ENCODE assay signal across 23 cellular contexts in genomic region chr12:121182222-121182896, GRCh38. TPM values are rescaled to one million over a fixed set of nuclear protein-coding genes. Genes with fewer than 3 reads are reported as not detected.
DNase-seq lines count a peak whose midpoint lies in the region; ATAC-seq, FAIRE-seq and TF ChIP-seq lines count a peak whose summit lies in the region.
"Had no signal": no experiment of that assay in that cellular context is flagged by ENCODE, and none has a peak within 500 bp of the region (broad histone marks: within the 10 kb centered on the region; RNA-seq: fewer than 3 reads in every experiment).

No MANE protein-coding gene starts in this region.

- H4K20me1 ChIP-seq in GM12878 (ENCODE audit: control insufficient read depth, insufficient read depth): no peaks in the 10 kb centered on the region
- H4K20me1 ChIP-seq: BLaER1 had no signal

- no peak overlapping the region for H3K27ac Mint-ChIP-seq in activated CD4-positive, alpha-beta memory T cell treated with anti-CD3 and anti-CD28 coated beads for 36 hours
- no peak overlapping the region for H3K27ac Mint-ChIP-seq in activated CD4-positive, alpha-beta memory T cell treated with anti-CD3 and anti-CD28 coated beads, Interleukin-2, amount 10 ng/mL, durations not matched to agents 7 days and 5 days
- H3K27ac Mint-ChIP-seq in activated naive CD8-positive, alpha-beta T cell treated with anti-CD3 and anti-CD28 coated beads, Interleukin-2, amount 50 U/mL, for 24 hours: no peak overlapping the region
- H3K27ac Mint-ChIP-seq in activated naive CD8-positive, alpha-beta T cell treated with anti-CD3 and anti-CD28 coated beads for 36 hours: no peak overlapping the region
- H3K27ac Mint-ChIP-seq: CD4-positive, alpha-beta memory T cell; HFFc6 had no signal

- H3K9me3 Mint-ChIP-seq in activated CD4-positive, alpha-beta memory T cell treated with anti-CD3 and anti-CD28 coated beads for 36 hours: peaks cover 11% of the 10 kb centered on the region
- peaks cover 8% of the 10 kb centered on the region for H3K9me3 Mint-ChIP-seq in activated CD4-positive, alpha-beta memory T cell treated with anti-CD3 and anti-CD28 coated beads, Interleukin-2, amount 10 ng/mL, durations not matched to agents 7 days and 5 days
- no peaks in the 10 kb centered on the region for H3K9me3 Mint-ChIP-seq in activated naive CD8-positive, alpha-beta T cell treated with anti-CD3 and anti-CD28 coated beads, Interleukin-2, amount 50 U/mL, for 24 hours
- H3K9me3 Mint-ChIP-seq in activated naive CD8-positive, alpha-beta T cell treated with anti-CD3 and anti-CD28 coated beads for 36 hours: no peaks in the 10 kb centered on the region

- TF ChIP-seq EP300 in GM12878 (IDR thresholded peaks at IDR 0.05; ENCODE audit: borderline replicate concordance in 1 of 2, control insufficient read depth in 1 of 2, low read depth in 2 of 2, low read length in 2 of 2): no peak

- 25% methylated on average over 3 of the region's 3 CpGs for WGBS in GM12878 (ENCODE audit: insufficient coverage, insufficient replicate concordance, low lambda C conversion rate, missing lambda C conversion rate)

- FAIRE-seq in GM12878 (lab: Jason Lieb, UNC): no peak
- FAIRE-seq: GM12891, H54, RCC 7860 had no signal

- H3K4me1 ChIP-seq in GM12878 (ENCODE audit: control insufficient read depth, insufficient read depth, low read length): peaks cover 5% of the 10 kb centered on the region

- POLR2A ChIA-PET in activated CD4-positive, alpha-beta memory T cell treated with anti-CD3 and anti-CD28 coated beads for 36 hours (lab: Charles Lee): interaction anchor here (0.7 kb wide), 1 partner anchor 33 kb away, joined by 3 read pairs; no protein-coding TSS in a partner anchor
- POLR2A ChIA-PET in activated CD4-positive, alpha-beta memory T cell treated with anti-CD3 and anti-CD28 coated beads, Interleukin-2, amount 10 ng/mL, durations not matched to agents 7 days and 5 days (lab: Charles Lee): no interaction called here
- POLR2A ChIA-PET in GM12878 (lab: Charles Lee): interaction anchor here (0.6 kb wide), 1 partner anchor 962 kb away, joined by 6 read pairs; no protein-coding TSS in a partner anchor

- H3K9me3 ChIP-seq in GM12878 (replicated peaks; ENCODE audit: control insufficient read depth, insufficient read depth, low read length): peaks cover 4% of the 10 kb centered on the region; the same call in 2 of the 3 replicates

- RAD21 ChIA-PET in GM12878 (lab: Charles Lee; ENCODE audit: unreplicated experiment): no interaction called here

- H3K27me3 ChIP-seq in GM12878 (replicated peaks in 1 of 2; ENCODE audit: control insufficient read depth in 2 of 2, insufficient read depth in 2 of 2, low read length in 1 of 2): no peaks in the 10 kb centered on the region
- H3K27me3 ChIP-seq: BLaER1 had no signal

- TF ChIP-seq CTCF in GM12878 (IDR thresholded peaks at IDR 0.05 in 2 of 3, conservative IDR thresholded peaks at IDR 0.05 in 1 of 3; ENCODE audit: control insufficient read depth in 2 of 3, extremely low read depth in 1 of 3, insufficient read depth in 1 of 3, low read depth in 3 of 3, low read length in 3 of 3): no peak

- SMC1A ChIA-PET in GM12878 (lab: Charles Lee; ENCODE audit: uncharacterized antibody, unreplicated experiment): interaction anchor here (0.8 kb wide), 1 partner anchor 157 kb away, joined by 5 read pairs; no protein-coding TSS in a partner anchor

- no TSS peak for BruUV-seq in GM12878 (replicated peaks; lab: Mats Ljungman, UMichigan)

- H3K4me2 ChIP-seq in GM12878 (ENCODE audit: control insufficient read depth, insufficient read depth): no peak overlapping the region
- H3K4me2 ChIP-seq: BLaER1, KMS-11 had no signal

- no peak overlapping the region for H2AFZ ChIP-seq in GM12878 (ENCODE audit: control insufficient read depth, low read depth, low read length)

- no peak overlapping the region for H3K27ac ChIP-seq in GM12878 (ENCODE audit: control insufficient read depth, insufficient read depth)
- H3K27ac ChIP-seq: BLaER1, KMS-11 had no signal

- no peaks in the 10 kb centered on the region for H3K36me3 ChIP-seq in GM12878 (ENCODE audit: control insufficient read depth in 2 of 2, insufficient read depth in 2 of 2, low read length in 1 of 2)

- TF ChIP-seq RAD21 in GM12878 (IDR thresholded peaks at IDR 0.05; ENCODE audit: insufficient read depth, low read depth, low read length): no peak

- no peak overlapping the region for H3K4me3 ChIP-seq in GM12878
- H3K4me3 ChIP-seq: BLaER1 had no signal

- H3K27me3 Mint-ChIP-seq in activated CD4-positive, alpha-beta memory T cell treated with anti-CD3 and anti-CD28 coated beads for 36 hours: no peaks in the 10 kb centered on the region
- no peaks in the 10 kb centered on the region for H3K27me3 Mint-ChIP-seq in activated CD4-positive, alpha-beta memory T cell treated with anti-CD3 and anti-CD28 coated beads, Interleukin-2, amount 10 ng/mL, durations not matched to agents 7 days and 5 days
- no peaks in the 10 kb centered on the region for H3K27me3 Mint-ChIP-seq in activated naive CD8-positive, alpha-beta T cell treated with anti-CD3 and anti-CD28 coated beads, Interleukin-2, amount 50 U/mL, for 24 hours
- no peaks in the 10 kb centered on the region for H3K27me3 Mint-ChIP-seq in activated naive CD8-positive, alpha-beta T cell treated with anti-CD3 and anti-CD28 coated beads for 36 hours
- H3K27me3 Mint-ChIP-seq: CD4-positive, alpha-beta memory T cell had no signal

- CTCF ChIA-PET in activated CD4-positive, alpha-beta memory T cell treated with anti-CD3 and anti-CD28 coated beads for 36 hours (lab: Charles Lee): interaction anchor here (0.7 to 1.4 kb wide), 2 partner anchors 32 to 42 kb away, joined by 3 to 4 read pairs; no protein-coding TSS in a partner anchor
- CTCF ChIA-PET in activated CD4-positive, alpha-beta memory T cell treated with anti-CD3 and anti-CD28 coated beads, Interleukin-2, amount 10 ng/mL, durations not matched to agents 7 days and 5 days (lab: Charles Lee): interaction anchor here (1.7 kb wide), 1 partner anchor 48 kb away, joined by 6 read pairs; no protein-coding TSS in a partner anchor
- CTCF ChIA-PET in GM12878 (lab: Yijun Ruan, JAX): interaction anchor here (1.2 kb wide), 1 partner anchor 12 kb away, joined by 3 read pairs; no protein-coding TSS in a partner anchor

- peak; percentile 18 for DNase-seq in activated CD4-positive, alpha-beta memory T cell treated with anti-CD3 and anti-CD28 coated beads for 36 hours
- no peak for DNase-seq in activated CD4-positive, alpha-beta memory T cell treated with anti-CD3 and anti-CD28 coated beads, Interleukin-2, amount 10 ng/mL, durations not matched to agents 7 days and 5 days
- no peak for DNase-seq in activated naive CD8-positive, alpha-beta T cell treated with anti-CD3 and anti-CD28 coated beads, Interleukin-2, amount 50 U/mL, for 24 hours
- no peak for DNase-seq in activated naive CD8-positive, alpha-beta T cell treated with anti-CD3 and anti-CD28 coated beads for 36 hours
- DNase-seq in GM12878 (ENCODE audit: low read depth, low spot score) (no peak), amygdala (lab: John Stamatoyannopoulos, UW) (no peak)
- DNase-seq: CD4-positive, alpha-beta memory T cell; DMS153; GF-D8; HFFc6; MV-4-11; NCI-H187; NCI-H2107; NCI-H510A; NCI-H774 had no signal

- no peak for TF ChIP-seq POLR2A in GM12878 (IDR thresholded peaks at IDR 0.05; ENCODE audit: low read depth, low read length)

- H3K9ac ChIP-seq in GM12878 (ENCODE audit: control insufficient read depth, insufficient read depth, low read length): no peak overlapping the region
- H3K9ac ChIP-seq: BLaER1, KMS-11 had no signal

- H3K4me3 Mint-ChIP-seq in activated CD4-positive, alpha-beta memory T cell treated with anti-CD3 and anti-CD28 coated beads for 36 hours: no peak overlapping the region
- H3K4me3 Mint-ChIP-seq in activated CD4-positive, alpha-beta memory T cell treated with anti-CD3 and anti-CD28 coated beads, Interleukin-2, amount 10 ng/mL, durations not matched to agents 7 days and 5 days: no peak overlapping the region
- no peak overlapping the region for H3K4me3 Mint-ChIP-seq in activated naive CD8-positive, alpha-beta T cell treated with anti-CD3 and anti-CD28 coated beads, Interleukin-2, amount 50 U/mL, for 24 hours
- H3K4me3 Mint-ChIP-seq in activated naive CD8-positive, alpha-beta T cell treated with anti-CD3 and anti-CD28 coated beads for 36 hours: no peak overlapping the region
- H3K4me3 Mint-ChIP-seq: CD4-positive, alpha-beta memory T cell; HFFc6 had no signal

- H3K36me3 Mint-ChIP-seq in activated CD4-positive, alpha-beta memory T cell treated with anti-CD3 and anti-CD28 coated beads for 36 hours: peaks cover 21% of the 10 kb centered on the region
- peaks cover 58% of the 10 kb centered on the region for H3K36me3 Mint-ChIP-seq in activated CD4-positive, alpha-beta memory T cell treated with anti-CD3 and anti-CD28 coated beads, Interleukin-2, amount 10 ng/mL, durations not matched to agents 7 days and 5 days (ENCODE audit: low read depth)
- peaks cover 4% of the 10 kb centered on the region for H3K36me3 Mint-ChIP-seq in activated naive CD8-positive, alpha-beta T cell treated with anti-CD3 and anti-CD28 coated beads, Interleukin-2, amount 50 U/mL, for 24 hours (ENCODE audit: low read depth)
- peaks cover under 1% of the 10 kb centered on the region for H3K36me3 Mint-ChIP-seq in activated naive CD8-positive, alpha-beta T cell treated with anti-CD3 and anti-CD28 coated beads for 36 hours

- no peaks in the 10 kb centered on the region for H3K79me2 ChIP-seq in GM12878 (ENCODE audit: control insufficient read depth, insufficient read depth, low read length)

- peak; percentile 93 for ATAC-seq in activated naive CD8-positive, alpha-beta T cell treated with anti-CD3 and anti-CD28 coated beads, Interleukin-2, amount 50 U/mL, for 24 hours
- peak; percentile 53 for ATAC-seq in GM12878
- ATAC-seq in GM21447 (IDR thresholded peaks at IDR 0.05; ENCODE audit: unreplicated experiment): no peak
- ATAC-seq: Right ventricle myocardium inferior had no signal

- in situ Hi-C loops in GM12878 (cut with MboI): no loop called here

- intact Hi-C loops in activated CD4-positive, alpha-beta memory T cell treated with anti-CD3 and anti-CD28 coated beads for 36 hours (cut with micrococcal nuclease): no loop called here
- intact Hi-C loops in GM12878 (cut with micrococcal nuclease; ENCODE audit: unreplicated experiment): no loop called here

- H3K4me1 Mint-ChIP-seq in activated CD4-positive, alpha-beta memory T cell treated with anti-CD3 and anti-CD28 coated beads for 36 hours (ENCODE audit: low read depth): peaks cover 6% of the 10 kb centered on the region
- H3K4me1 Mint-ChIP-seq in activated CD4-positive, alpha-beta memory T cell treated with anti-CD3 and anti-CD28 coated beads, Interleukin-2, amount 10 ng/mL, durations not matched to agents 7 days and 5 days: peaks cover 6% of the 10 kb centered on the region
- peaks cover 5% of the 10 kb centered on the region for H3K4me1 Mint-ChIP-seq in activated naive CD8-positive, alpha-beta T cell treated with anti-CD3 and anti-CD28 coated beads, Interleukin-2, amount 50 U/mL, for 24 hours
- peaks cover 3% of the 10 kb centered on the region for H3K4me1 Mint-ChIP-seq in activated naive CD8-positive, alpha-beta T cell treated with anti-CD3 and anti-CD28 coated beads for 36 hours
- H3K4me1 Mint-ChIP-seq: CD4-positive, alpha-beta memory T cell had no signal

RNA-seq across cellular contexts. Expression of gene P2RX4, which starts 27.6 kb away (rescaled TPM):
- total RNA-seq in activated CD4-positive, alpha-beta memory T cell treated with anti-CD3 and anti-CD28 coated beads for 36 hours: 10 to 100 TPM; 53.4 to 57.5 TPM
- 100 to 1,000 TPM; 117 to 125 TPM for total RNA-seq in activated CD4-positive, alpha-beta memory T cell treated with anti-CD3 and anti-CD28 coated beads, Interleukin-2, amount 10 ng/mL, durations not matched to agents 7 days and 5 days
- 10 to 100 TPM; 17.8 to 19.0 TPM for total RNA-seq in activated naive CD8-positive, alpha-beta T cell treated with anti-CD3 and anti-CD28 coated beads for 36 hours
- total RNA-seq in GM12878 (2013; cell fraction: nucleolus; rRNA removed): 75.0 TPM in 2 replicates
- total RNA-seq in GM12878 (2014; rRNA removed): 25.3 and 28.0 TPM in 2 replicates
- total RNA-seq in GM12878 (2014; rRNA removed; fragmentation: Illumina TruSeq; extraction: Trizol): 15.3 and 17.3 TPM in 2 replicates
- total RNA-seq in GM12878 (2021): 17.0 and 18.6 TPM in 2 replicates
- 12.3 TPM for polyA plus RNA-seq in GM12878 (2011; ENCODE audit: low read depth)
- polyA plus RNA-seq in GM12878 (2011; rRNA removed): 35.2 and 43.4 TPM in 2 replicates
- 46.5 and 63.0 TPM in 2 replicates for polyA plus RNA-seq in GM12878 (2011; cell fraction: cytosol; rRNA removed)
- 59.7 and 68.9 TPM in 2 replicates for polyA plus RNA-seq in GM12878 (2011; cell fraction: nucleus; rRNA removed)
- 16.2 and 20.4 TPM in 2 replicates for polyA plus RNA-seq in GM12878 (2012)
- polyA plus RNA-seq in GM12878 (2014; fragmentation: Illumina TruSeq; extraction: Trizol): 10.4 and 16.2 TPM in 2 replicates
- 10 to 100 TPM in 1 of 2 experiments, 1 to 10 TPM in 1; 9.0 to 11.3 TPM for polyA plus RNA-seq in GM12878 (2014; fragmentation: Nextera tagmentation; extraction: Ambion mirVana)
- 28.4 and 31.7 TPM in 2 replicates for polyA plus RNA-seq in GM12878 (2014; rRNA removed)
- polyA plus RNA-seq in GM12878 (2016; fragmentation: Nextera tagmentation; extraction: Ambion mirVana): 10 to 100 TPM; 22.4 to 27.4 TPM
- 54.9 and 57.2 TPM in 2 replicates for polyA minus RNA-seq in GM12878 (2011; rRNA and poly(A)+ RNA removed)
- polyA minus RNA-seq in GM12878 (2011; cell fraction: cytosol; rRNA and poly(A)+ RNA removed): 9.9 and 10.8 TPM in 2 replicates
- polyA minus RNA-seq in GM12878 (2011; cell fraction: nucleus; rRNA and poly(A)+ RNA removed): 25.8 and 32.5 TPM in 2 replicates

RNA-seq across cellular contexts. Expression of gene P2RX7, which starts 49.7 kb away (rescaled TPM):
- 10 to 100 TPM; 11.3 to 12.2 TPM for total RNA-seq in activated CD4-positive, alpha-beta memory T cell treated with anti-CD3 and anti-CD28 coated beads for 36 hours
- total RNA-seq in activated CD4-positive, alpha-beta memory T cell treated with anti-CD3 and anti-CD28 coated beads, Interleukin-2, amount 10 ng/mL, durations not matched to agents 7 days and 5 days: 10 to 100 TPM; 47.0 to 49.1 TPM
- total RNA-seq in activated naive CD8-positive, alpha-beta T cell treated with anti-CD3 and anti-CD28 coated beads for 36 hours: 1 to 10 TPM; 3.6 to 3.9 TPM
- total RNA-seq in GM12878 (2013; cell fraction: nucleolus; rRNA removed): 6.4 and 9.1 TPM in 2 replicates
- total RNA-seq in GM12878 (2014; rRNA removed): 1.5 and 2.2 TPM in 2 replicates
- total RNA-seq in GM12878 (2014; rRNA removed; fragmentation: Illumina TruSeq; extraction: Trizol): 1.7 and 1.8 TPM in 2 replicates
- 1.5 and 2.2 TPM in 2 replicates for total RNA-seq in GM12878 (2021)
- polyA plus RNA-seq in GM12878 (2011; ENCODE audit: low read depth): 0.43 TPM
- 1.7 and 2.2 TPM in 2 replicates for polyA plus RNA-seq in GM12878 (2011; rRNA removed)
- polyA plus RNA-seq in GM12878 (2011; cell fraction: cytosol; rRNA removed): 1.3 and 1.8 TPM in 2 replicates
- 1.5 and 1.8 TPM in 2 replicates for polyA plus RNA-seq in GM12878 (2011; cell fraction: nucleus; rRNA removed)
- 0.60 and 1.3 TPM in 2 replicates for polyA plus RNA-seq in GM12878 (2012)
- polyA plus RNA-seq in GM12878 (2014; fragmentation: Illumina TruSeq; extraction: Trizol): 2.6 and 2.7 TPM in 2 replicates
- 1 to 10 TPM in 1 of 2 experiments, under 1 TPM in 1; 0.99 to 1.2 TPM for polyA plus RNA-seq in GM12878 (2014; fragmentation: Nextera tagmentation; extraction: Ambion mirVana)
- 1.4 and 1.5 TPM in 2 replicates for polyA plus RNA-seq in GM12878 (2014; rRNA removed)
- polyA plus RNA-seq in GM12878 (2016; fragmentation: Nextera tagmentation; extraction: Ambion mirVana): 1 to 10 TPM in 1 of 2 experiments, under 1 TPM in 1; 0.74 to 1.2 TPM
- 1.2 and 2.0 TPM in 2 replicates for polyA minus RNA-seq in GM12878 (2011; rRNA and poly(A)+ RNA removed)
- 0.67 and 0.73 TPM in 2 replicates for polyA minus RNA-seq in GM12878 (2011; cell fraction: cytosol; rRNA and poly(A)+ RNA removed)
- 1.2 and 2.8 TPM in 2 replicates for polyA minus RNA-seq in GM12878 (2011; cell fraction: nucleus; rRNA and poly(A)+ RNA removed)
- total RNA-seq: HT-29 had no signal
